ENCODE assay signal across 24 cellular contexts in the genomic region with DNA sequence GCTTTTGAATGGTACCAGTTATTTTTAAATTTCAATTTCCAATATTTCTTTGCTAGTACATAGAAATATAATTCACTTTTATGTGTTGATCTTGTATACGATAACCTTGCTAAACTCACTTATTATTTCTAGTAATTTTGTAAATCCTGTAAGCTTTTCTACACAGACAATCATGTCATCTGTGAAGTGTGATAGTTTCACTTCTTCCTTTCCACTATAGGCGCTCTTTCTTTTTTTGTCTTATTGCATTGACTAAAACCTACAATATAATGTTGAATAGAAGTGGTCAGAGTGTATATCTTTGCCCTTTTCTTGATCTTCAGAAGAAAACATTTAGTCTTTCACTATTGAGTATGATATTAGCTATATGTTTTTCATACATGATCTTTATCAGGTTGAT.
"Had no signal": no experiment of that assay in that cellular context is flagged by ENCODE, and none has a peak within 500 bp of the region (broad histone marks: within the 10 kb centered on the region; RNA-seq: fewer than 3 reads in every experiment).

No MANE protein-coding gene starts in this region.

- H3K36me3 ChIP-seq: breast epithelium, left ventricle myocardium inferior, ovary, right atrium auricular region, spleen, thoracic aorta, upper lobe of left lung had no signal

- H3K4me2 ChIP-seq: hepatocyte had no signal

- H3K27me3 Mint-ChIP-seq: activated naive CD8-positive, alpha-beta T cell treated with anti-CD3 and anti-CD28 coated beads for 36 hours; central memory CD8-positive, alpha-beta T cell had no signal

- H3K4me3 Mint-ChIP-seq: activated naive CD8-positive, alpha-beta T cell treated with anti-CD3 and anti-CD28 coated beads for 36 hours; activated T-cell treated with anti-CD3 and anti-CD28 coated beads, Interleukin-2, amount 50 U/mL, for 4 hours; central memory CD8-positive, alpha-beta T cell; natural killer cell treated with Interleukin-12 subunit alpha and Interleukin-12 subunit beta and Interleukin-15 and Interleukin-18, amount 100 ng/mL, for 72 hours had no signal

- H3K27ac ChIP-seq: breast epithelium, foreskin keratinocyte, hepatocyte, left ventricle myocardium inferior, ovary, psoas muscle, right atrium auricular region, spleen, thoracic aorta, upper lobe of left lung had no signal

- H3K27ac Mint-ChIP-seq: activated naive CD8-positive, alpha-beta T cell treated with anti-CD3 and anti-CD28 coated beads for 36 hours; activated T-helper 2 cell treated with anti-CD3 and anti-CD28 coated beads, Interferon-gamma antibody, Interleukin-2, Interleukin-4, amounts not matched to agents 10 μg/mL and 5 μg/mL and 100 μg/mL, durations not matched to agents 14 hours and 24 hours and 36 hours; natural killer cell treated with Interleukin-12 subunit alpha and Interleukin-12 subunit beta and Interleukin-15 and Interleukin-18, amount 100 ng/mL, for 72 hours had no signal

- H3K4me3 ChIP-seq: breast epithelium, hepatocyte, left ventricle myocardium inferior, ovary, psoas muscle, right atrium auricular region, spleen, thoracic aorta, upper lobe of left lung had no signal

- H2AFZ ChIP-seq: hepatocyte had no signal

- H3K4me1 ChIP-seq: breast epithelium, foreskin keratinocyte, left ventricle myocardium inferior, psoas muscle, right atrium auricular region, spleen, upper lobe of left lung had no signal

- H3K4me1 Mint-ChIP-seq: activated naive CD8-positive, alpha-beta T cell treated with anti-CD3 and anti-CD28 coated beads for 36 hours; central memory CD8-positive, alpha-beta T cell had no signal

- DNase-seq: activated CD4-positive, alpha-beta T cell treated with anti-CD3 and anti-CD28 coated beads for 4 hours; activated CD4-positive, alpha-beta T cell treated with anti-CD3 and anti-CD28 coated beads, Interleukin-2, amount 50 U/mL, for 48 hours; activated CD4-positive, CD25-positive, alpha-beta regulatory T cell; activated CD8-positive, alpha-beta memory T cell treated with anti-CD3 and anti-CD28 coated beads, Interleukin-2, amount 50 U/mL, for 48 hours; activated naive CD4-positive, alpha-beta T cell; activated naive CD8-positive, alpha-beta T cell treated with anti-CD3 and anti-CD28 coated beads for 36 hours; activated T-cell treated with anti-CD3 and anti-CD28 coated beads, Interleukin-2, amount 50 U/mL, for 4 hours; effector memory CD4-positive, alpha-beta T cell; foreskin keratinocyte; left ventricle myocardium inferior; midbrain; ovary; psoas muscle; spleen; stimulated activated CD4-positive, alpha-beta T cell treated with anti-CD3 and anti-CD28 coated beads, Interleukin-4, amount 100 ng/mL, for 1 hour; stimulated activated naive CD4-positive, alpha-beta T cell treated with Interleukin-2 at 50 U/mL for 16 hours; upper lobe of left lung had no signal

- H3K27me3 ChIP-seq: breast epithelium, foreskin keratinocyte, hepatocyte, ovary, right atrium auricular region, spleen, upper lobe of left lung had no signal

- H3K9me3 Mint-ChIP-seq: activated naive CD8-positive, alpha-beta T cell treated with anti-CD3 and anti-CD28 coated beads for 36 hours; central memory CD8-positive, alpha-beta T cell; natural killer cell treated with Interleukin-12 subunit alpha and Interleukin-12 subunit beta and Interleukin-15 and Interleukin-18, amount 100 ng/mL, for 72 hours had no signal

- H3K9me3 ChIP-seq: breast epithelium, left ventricle myocardium inferior, ovary, psoas muscle, right atrium auricular region, spleen, thoracic aorta, upper lobe of left lung had no signal

- ATAC-seq: activated T-cell treated with anti-CD3 and anti-CD28 coated beads, Interleukin-2, amount 50 U/mL, for 4 hours; foreskin keratinocyte; natural killer cell treated with Interleukin-12 subunit alpha and Interleukin-12 subunit beta and Interleukin-15 and Interleukin-18, amount 100 ng/mL, for 72 hours; psoas muscle had no signal

- H3K79me2 ChIP-seq: hepatocyte had no signal
